ENCODE assay signal across 15 cellular contexts in genomic region chr5:177308740-177309139, GRCh38. TPM values are rescaled to one million over a fixed set of nuclear protein-coding genes. Genes with fewer than 3 reads are reported as not detected.
DNase-seq lines count a peak whose midpoint lies in the region; ATAC-seq and TF ChIP-seq lines count a peak whose summit lies in the region.
"Had no signal": no experiment of that assay in that cellular context is flagged by ENCODE, and none has a peak within 500 bp of the region (broad histone marks: within the 10 kb centered on the region; RNA-seq: fewer than 3 reads in every experiment).

No MANE protein-coding gene starts in this region.

- H3K4me3 ChIP-seq in lower lobe of right lung (no peak overlapping the region), stomach (no peak overlapping the region)
- H3K4me3 ChIP-seq: ovary, Peyer's patch had no signal

- peaks cover 50% of the 10 kb centered on the region for H3K36me3 Mint-ChIP-seq in activated naive CD4-positive, alpha-beta T cell treated with anti-CD3 and anti-CD28 coated beads, Interleukin-2, amount 10 ng/mL, durations not matched to agents 7 days and 5 days
- H3K36me3 Mint-ChIP-seq in activated naive CD4-positive, alpha-beta T cell treated with anti-CD3 and anti-CD28 coated beads, Interleukin-2, amount 50 U/mL, for 72 hours = peaks cover 22 to 46% of the 10 kb centered on the region in 2 donors
- H3K36me3 Mint-ChIP-seq in T-cell = peaks cover 15% of the 10 kb centered on the region
- H3K36me3 Mint-ChIP-seq in stimulated activated memory B cell treated with anti-CD40 and anti-IgM and Interleukin-4, amounts not matched to agents 10 μg/mL and 1 μg/mL and 100 μg/mL, for 72 hours = peaks cover 24% of the 10 kb centered on the region

- H3K27ac Mint-ChIP-seq in activated naive CD4-positive, alpha-beta T cell treated with anti-CD3 and anti-CD28 coated beads, Interleukin-2, amount 10 ng/mL, durations not matched to agents 7 days and 5 days = peak overlapping the region; percentile 60
- H3K27ac Mint-ChIP-seq in activated naive CD4-positive, alpha-beta T cell treated with anti-CD3 and anti-CD28 coated beads, Interleukin-2, amount 50 U/mL, for 72 hours = peak overlapping the region in 1 of 2 donors; percentile 93
- H3K27ac Mint-ChIP-seq in T-cell = peak overlapping the region; percentile 34 to 66
- H3K27ac Mint-ChIP-seq in stimulated activated memory B cell treated with anti-CD40 and anti-IgM and Interleukin-4, amounts not matched to agents 10 μg/mL and 1 μg/mL and 100 μg/mL, for 72 hours = peak overlapping the region; percentile 46

- CTCF ChIA-PET in activated naive CD4-positive, alpha-beta T cell treated with anti-CD3 and anti-CD28 coated beads, Interleukin-2, amount 10 ng/mL, durations not matched to agents 7 days and 5 days (lab: Charles Lee) = interaction anchor here (0.9 to 7.9 kb wide), 20 partner anchors 8 to 648 kb away, joined by 3 to 75 read pairs (median 10); no protein-coding TSS in a partner anchor
- CTCF ChIA-PET in T-cell (lab: Charles Lee) = interaction anchor here (0.5 to 1.9 kb wide), 8 partner anchors 13 to 824 kb away, joined by 3 to 8 read pairs (median 6); partner anchors contain the start of gene PDLIM7 (in 1 of the 2)

- H3K4me1 ChIP-seq in lower lobe of right lung (peaks cover 77% of the 10 kb centered on the region), stomach (peaks cover 42 to 89% (median 67%) of the 10 kb centered on the region in 4 donors)

- no peak for TF ChIP-seq EP300 in stomach (IDR thresholded peaks at IDR 0.05)

- H3K4me1 Mint-ChIP-seq in activated naive CD4-positive, alpha-beta T cell treated with anti-CD3 and anti-CD28 coated beads, Interleukin-2, amount 10 ng/mL, durations not matched to agents 7 days and 5 days = peaks cover 71% of the 10 kb centered on the region
- peaks cover 35 to 72% (median 55%) of the 10 kb centered on the region in 3 donors for H3K4me1 Mint-ChIP-seq in T-cell
- H3K4me1 Mint-ChIP-seq in stimulated activated memory B cell treated with anti-CD40 and anti-IgM and Interleukin-4, amounts not matched to agents 10 μg/mL and 1 μg/mL and 100 μg/mL, for 72 hours = peaks cover 85% of the 10 kb centered on the region

- H3K27ac ChIP-seq in lower lobe of right lung (peak overlapping the region; percentile 31), stomach (peak overlapping the region in 2 of 5 donors; percentile 72 to 88)
- H3K27ac ChIP-seq: ovary had no signal

- POLR2A ChIA-PET in T-cell (lab: Charles Lee) = interaction anchor here in 1 of 2 donors (0.6 kb wide), 1 partner anchor 266 kb away, joined by 4 read pairs; no protein-coding TSS in a partner anchor

- TF ChIP-seq CTCF in lower lobe of right lung (IDR thresholded peaks at IDR 0.05) (no peak), stomach (IDR thresholded peaks at IDR 0.05) (no peak)

- WGBS in stomach, 5 donors = 66 to 79% (median 77%) methylated on average over 11 of the region's 11 CpGs

- no peak for DNase-seq in activated naive CD4-positive, alpha-beta T cell treated with anti-CD3 and anti-CD28 coated beads, Interleukin-2, amount 10 ng/mL, durations not matched to agents 7 days and 5 days
- DNase-seq in activated naive CD4-positive, alpha-beta T cell treated with anti-CD3 and anti-CD28 coated beads, Interleukin-2, amount 50 U/mL, for 72 hours (ENCODE audit: low spot score in 2 of 2) = no peak
- DNase-seq in T-cell (no peak), lower lobe of right lung (no peak), NCI-H526 (lab: John Stamatoyannopoulos, UW) (no peak), stomach (no peak)
- DNase-seq: activated CD4-positive, alpha-beta T cell treated with anti-CD3 and anti-CD28 coated beads for 4 hours; DMS53; NCI-H510A treated with DMSO at 0.1 percent for 48 hours; ovary; Peyer's patch; stimulated activated CD4-positive, alpha-beta T cell treated with anti-CD3 and anti-CD28 coated beads, Interleukin-12 subunit alpha, Interleukin-12 subunit beta, amount 100 ng/mL, for 4 hours; SW 1271 had no signal

- ATAC-seq in activated naive CD4-positive, alpha-beta T cell treated with anti-CD3 and anti-CD28 coated beads, Interleukin-2, amount 50 U/mL, for 72 hours = no peak
- no peak for ATAC-seq in T-cell (replicated peaks in 1 of 4)
- ATAC-seq in lower lobe of right lung = no peak
- ATAC-seq in stimulated activated memory B cell treated with anti-CD40 and anti-IgM and Interleukin-4, amounts not matched to agents 10 μg/mL and 1 μg/mL and 100 μg/mL, for 72 hours = no peak
- ATAC-seq in GM18517 (IDR thresholded peaks at IDR 0.05; ENCODE audit: unreplicated experiment) = no peak

- no peaks in the 10 kb centered on the region for H3K9me3 Mint-ChIP-seq in activated naive CD4-positive, alpha-beta T cell treated with anti-CD3 and anti-CD28 coated beads, Interleukin-2, amount 10 ng/mL, durations not matched to agents 7 days and 5 days
- no peaks in the 10 kb centered on the region for H3K9me3 Mint-ChIP-seq in activated naive CD4-positive, alpha-beta T cell treated with anti-CD3 and anti-CD28 coated beads, Interleukin-2, amount 50 U/mL, for 72 hours
- no peaks in the 10 kb centered on the region for H3K9me3 Mint-ChIP-seq in T-cell
- no peaks in the 10 kb centered on the region for H3K9me3 Mint-ChIP-seq in stimulated activated memory B cell treated with anti-CD40 and anti-IgM and Interleukin-4, amounts not matched to agents 10 μg/mL and 1 μg/mL and 100 μg/mL, for 72 hours

- peaks cover 30% of the 10 kb centered on the region for H3K36me3 ChIP-seq in lower lobe of right lung
- H3K36me3 ChIP-seq in stomach = peaks cover 23 to 35% (median 30%) of the 10 kb centered on the region in 4 donors
- H3K36me3 ChIP-seq: ovary had no signal

- no peak for TF ChIP-seq POLR2A in stomach (IDR thresholded peaks at IDR 0.05)

- intact Hi-C loops in lower lobe of right lung (cut with DNase I) = no loop called here
- intact Hi-C loops in stomach (cut with DNase I; ENCODE audit: low total_unique reads) = no loop called here

- H3K27me3 Mint-ChIP-seq in activated naive CD4-positive, alpha-beta T cell treated with anti-CD3 and anti-CD28 coated beads, Interleukin-2, amount 10 ng/mL, durations not matched to agents 7 days and 5 days = no peaks in the 10 kb centered on the region
- H3K27me3 Mint-ChIP-seq in T-cell = peaks cover 0 to 4% of the 10 kb centered on the region in 2 donors
- no peaks in the 10 kb centered on the region for H3K27me3 Mint-ChIP-seq in stimulated activated memory B cell treated with anti-CD40 and anti-IgM and Interleukin-4, amounts not matched to agents 10 μg/mL and 1 μg/mL and 100 μg/mL, for 72 hours

- no peak overlapping the region for H3K4me3 Mint-ChIP-seq in activated naive CD4-positive, alpha-beta T cell treated with anti-CD3 and anti-CD28 coated beads, Interleukin-2, amount 10 ng/mL, durations not matched to agents 7 days and 5 days
- H3K4me3 Mint-ChIP-seq in T-cell = no peak overlapping the region
- H3K4me3 Mint-ChIP-seq in stimulated activated memory B cell treated with anti-CD40 and anti-IgM and Interleukin-4, amounts not matched to agents 10 μg/mL and 1 μg/mL and 100 μg/mL, for 72 hours = no peak overlapping the region

- H3K27me3 ChIP-seq in lower lobe of right lung (ENCODE audit: low read depth) = no peaks in the 10 kb centered on the region
- H3K27me3 ChIP-seq in stomach = no peaks in the 10 kb centered on the region
- H3K27me3 ChIP-seq: ovary, Peyer's patch had no signal

- no peaks in the 10 kb centered on the region for H3K9me3 ChIP-seq in lower lobe of right lung
- H3K9me3 ChIP-seq in stomach = no peaks in the 10 kb centered on the region
- H3K9me3 ChIP-seq: ovary, Peyer's patch had no signal

RNA-seq across cellular contexts. Expression of gene MXD3, which starts 3.0 kb away (rescaled TPM):
- total RNA-seq in activated naive CD4-positive, alpha-beta T cell treated with anti-CD3 and anti-CD28 coated beads, Interleukin-2, amount 50 U/mL, for 72 hours = 10 to 100 TPM; 31.4 to 73.9 TPM
- total RNA-seq in T-cell = 10 to 100 TPM in 4 of 5 donors, 1 to 10 TPM in 1; 9.3 to 15.2 (median 12.4) TPM
- 10.8 TPM for total RNA-seq in lower lobe of right lung
- total RNA-seq in stomach = 10 to 100 TPM in 4 of 5 donors, 1 to 10 TPM in 1; 6.8 to 86.9 (median 25.0) TPM
- polyA plus RNA-seq in stomach = 10 to 100 TPM in 2 of 3 donors, 1 to 10 TPM in 1; 7.6 to 17.8 (median 15.0) TPM

RNA-seq across cellular contexts. Expression of gene PRELID1, which starts 5.1 kb away (rescaled TPM):
- 100 to 1,000 TPM; 161 to 206 TPM for total RNA-seq in activated naive CD4-positive, alpha-beta T cell treated with anti-CD3 and anti-CD28 coated beads, Interleukin-2, amount 50 U/mL, for 72 hours
- total RNA-seq in T-cell = 10 to 100 TPM; 52.0 to 84.9 (median 74.5) TPM
- 101 TPM for total RNA-seq in lower lobe of right lung
- total RNA-seq in stomach = 100 to 1,000 TPM in 3 of 5 donors, 10 to 100 TPM in 2; 82.4 to 201 (median 127) TPM
- polyA plus RNA-seq in stomach = 100 to 1,000 TPM; 140 to 177 (median 171) TPM

RNA-seq across cellular contexts. Expression of gene RAB24, which starts 5.2 kb away (rescaled TPM):
- 10 to 100 TPM; 14.8 to 21.5 TPM for total RNA-seq in activated naive CD4-positive, alpha-beta T cell treated with anti-CD3 and anti-CD28 coated beads, Interleukin-2, amount 50 U/mL, for 72 hours
- total RNA-seq in T-cell (10 to 100 TPM; 18.2 to 34.0 (median 25.2) TPM), lower lobe of right lung (41.6 TPM), stomach (10 to 100 TPM in 4 of 5 donors, 1 to 10 TPM in 1; 1.8 to 87.2 (median 12.3) TPM)
- polyA plus RNA-seq in stomach = 10 to 100 TPM; 31.5 to 65.3 (median 33.7) TPM

RNA-seq across cellular contexts. Expression of gene LMAN2, which starts 42.7 kb away (rescaled TPM):
- 100 to 1,000 TPM in 1 of 2 donors, 10 to 100 TPM in 1; 96.7 to 108 TPM for total RNA-seq in activated naive CD4-positive, alpha-beta T cell treated with anti-CD3 and anti-CD28 coated beads, Interleukin-2, amount 50 U/mL, for 72 hours
- total RNA-seq in T-cell = 100 to 1,000 TPM in 3 of 5 donors, 10 to 100 TPM in 2; 67.2 to 122 (median 106) TPM
- total RNA-seq in lower lobe of right lung = 108 TPM
- total RNA-seq in stomach = 100 to 1,000 TPM in 3 of 5 donors, 10 to 100 TPM in 2; 73.5 to 621 (median 187) TPM
- 100 to 1,000 TPM in 1 of 3 donors, 10 to 100 TPM in 2; 92.9 to 135 (median 98.0) TPM for polyA plus RNA-seq in stomach

RNA-seq across cellular contexts. Expression of gene RGS14, which starts 49.0 kb away (rescaled TPM):
- 10 to 100 TPM; 22.0 to 77.6 TPM for total RNA-seq in activated naive CD4-positive, alpha-beta T cell treated with anti-CD3 and anti-CD28 coated beads, Interleukin-2, amount 50 U/mL, for 72 hours
- total RNA-seq in T-cell = 100 to 1,000 TPM in 3 of 5 donors, 10 to 100 TPM in 2; 85.7 to 209 (median 195) TPM
- total RNA-seq in lower lobe of right lung = 16.2 TPM
- 100 to 1,000 TPM in 1 of 5 donors, 10 to 100 TPM in 1, 1 to 10 TPM in 2, not detected in 1; 4.2 to 100 (median 12.5) TPM for total RNA-seq in stomach
- polyA plus RNA-seq in stomach = 10 to 100 TPM; 19.0 to 34.3 (median 26.9) TPM
